ENCODE assay signal across 10 cellular contexts in genomic region chr11:67535577-67535976, GRCh38. TPM values are rescaled to one million over a fixed set of nuclear protein-coding genes. Genes with fewer than 3 reads are reported as not detected.
"Had no signal": no experiment of that assay in that cellular context is flagged by ENCODE, and none has a peak within 500 bp of the region (broad histone marks: within the 10 kb centered on the region; RNA-seq: fewer than 3 reads in every experiment).

No MANE protein-coding gene starts in this region.

- H3K27ac Mint-ChIP-seq: IgD-negative memory B cell had no signal

- H3K27ac ChIP-seq: HL-60 had no signal

- ATAC-seq: HepG2, K562 had no signal

- H3K4me3 Mint-ChIP-seq: IgD-negative memory B cell had no signal

- H3K4me3 ChIP-seq: K562 had no signal

- FAIRE-seq: HepG2, HTR-8/SVneo, K562 had no signal

- DNase-seq: IMR-90, KBM-7, KG1 had no signal

RNA-seq across cellular contexts. Expression of gene CABP2, which starts 12.3 kb away (rescaled TPM):
- total RNA-seq: HepG2, HT-29, HT1080, IMR-90, K562 had no signal
- polyA plus RNA-seq: HepG2, IgD-negative memory B cell, IMR-90, K562 had no signal

RNA-seq across cellular contexts. Expression of gene GSTP1, which starts 48.0 kb away (rescaled TPM):
- total RNA-seq: HepG2 had no signal
- polyA plus RNA-seq: HepG2 had no signal
